In genomic region chr17:60082946-60083471, GRCh38 we compare ENCODE assay signal across 28 cellular contexts. TPM values are rescaled to one million over a fixed set of nuclear protein-coding genes. Genes with fewer than 3 reads are reported as not detected.
DNase-seq lines count a peak whose midpoint lies in the region; ATAC-seq, FAIRE-seq and TF ChIP-seq lines count a peak whose summit lies in the region.
"Had no signal": no experiment of that assay in that cellular context is flagged by ENCODE, and none has a peak within 500 bp of the region (broad histone marks: within the 10 kb centered on the region; RNA-seq: fewer than 3 reads in every experiment).

No MANE protein-coding gene starts in this region.

- no peaks in the 10 kb centered on the region for H3K36me3 Mint-ChIP-seq in Caco-2 (ENCODE audit: insufficient read depth, unreplicated experiment)

- H3K4me1 ChIP-seq in A549, result peaks cover 71% of the 10 kb centered on the region
- H3K4me1 ChIP-seq in IMR-90 (ENCODE audit: control insufficient read depth, insufficient read depth, low read length), result peaks cover 26% of the 10 kb centered on the region
- H3K4me1 ChIP-seq in mesenchymal stem cell (ENCODE audit: control insufficient read depth, insufficient read depth, low read depth, low read length), result peaks cover 6% of the 10 kb centered on the region
- peaks cover 10% of the 10 kb centered on the region for H3K4me1 ChIP-seq in Caco-2

- H4K5ac ChIP-seq in IMR-90 (ENCODE audit: low read depth, low read length), result peak overlapping the region; percentile 96

- ATAC-seq in A549 (no peak), IMR-90 (ENCODE audit: low read depth) (no peak)
- no peak for ATAC-seq in stimulated activated naive CD8-positive, alpha-beta T cell treated with anti-CD3 and anti-CD28 coated beads, Interleukin-15, amount 100 ng/mL, for 72 hours
- ATAC-seq: activated CD4-positive, CD25-positive, alpha-beta regulatory T cell treated with anti-CD3 and anti-CD28 coated beads, Interleukin-2, amount 50 U/mL, for 24 hours; gastrocnemius medialis; lower lobe of right lung; stimulated activated memory B cell treated with anti-CD40 and anti-IgM and Interleukin-4, amounts not matched to agents 10 μg/mL and 1 μg/mL and 100 μg/mL, for 72 hours had no signal

- H3K9me3 ChIP-seq in A549 (no peaks in the 10 kb centered on the region), IMR-90 (ENCODE audit: control insufficient read depth, insufficient read depth, low read length) (no peaks in the 10 kb centered on the region), mesenchymal stem cell (ENCODE audit: control insufficient read depth, low read length) (no peaks in the 10 kb centered on the region), Caco-2 (no peaks in the 10 kb centered on the region)
- H3K9me3 ChIP-seq: esophagus squamous epithelium, gastrocnemius medialis, HAP-1, lower lobe of right lung, ovary had no signal

- H2BK15ac ChIP-seq in IMR-90 (ENCODE audit: low read depth, low read length) (peak overlapping the region; percentile 100), mesenchymal stem cell (ENCODE audit: low read depth, poor library complexity, severe bottlenecking) (no peak overlapping the region)

- H2BK5ac ChIP-seq in IMR-90 (ENCODE audit: low read depth, low read length, poor library complexity, severe bottlenecking), result peak overlapping the region; percentile 98
- H2BK5ac ChIP-seq in mesenchymal stem cell (ENCODE audit: low read depth, low read length, poor library complexity, severe bottlenecking), result no peak overlapping the region

- no peak for TF ChIP-seq EP300 in A549 (IDR thresholded peaks at IDR 0.05)

- peak overlapping the region; percentile 84 for H3K56ac ChIP-seq in IMR-90 (ENCODE audit: extremely low read depth, insufficient read depth, low read length)

- no peak for TF ChIP-seq POLR2A in A549 (IDR thresholded peaks at IDR 0.05; ENCODE audit: low read length)
- no peak for TF ChIP-seq POLR2A in IMR-90 (IDR thresholded peaks at IDR 0.05; ENCODE audit: low read depth, low read length)

- H3K79me1 ChIP-seq in IMR-90 (ENCODE audit: low read depth in 1 of 2, low read length in 2 of 2), result peaks cover 37 to 79% of the 10 kb centered on the region in 2 experiments
- H3K79me1 ChIP-seq in mesenchymal stem cell (replicated peaks; ENCODE audit: low read length, poor library complexity, severe bottlenecking), result peaks cover 8% of the 10 kb centered on the region

- H3K27me3 Mint-ChIP-seq in Caco-2 (ENCODE audit: insufficient read depth, unreplicated experiment), result no peaks in the 10 kb centered on the region
- no peaks in the 10 kb centered on the region for H3K27me3 Mint-ChIP-seq in stimulated activated naive CD8-positive, alpha-beta T cell treated with anti-CD3 and anti-CD28 coated beads, Interleukin-15, amount 100 ng/mL, for 72 hours
- H3K27me3 Mint-ChIP-seq: B cell; central memory CD8-positive, alpha-beta T cell; dendritic cell treated with granulocyte-macrophage colony-stimulating factor and Interleukin-4, amounts not matched to agents 40 ng/mL and 50 ng/mL, for 4 days; stimulated activated memory B cell treated with anti-CD40 and anti-IgM and Interleukin-4, amounts not matched to agents 10 μg/mL and 1 μg/mL and 100 μg/mL, for 72 hours had no signal

- H3K4me3 Mint-ChIP-seq in Caco-2 (ENCODE audit: unreplicated experiment), result no peak overlapping the region
- H3K4me3 Mint-ChIP-seq in stimulated activated naive CD8-positive, alpha-beta T cell treated with anti-CD3 and anti-CD28 coated beads, Interleukin-15, amount 100 ng/mL, for 72 hours, result no peak overlapping the region
- H3K4me3 Mint-ChIP-seq: B cell; CD4-positive, alpha-beta memory T cell; central memory CD8-positive, alpha-beta T cell; dendritic cell treated with granulocyte-macrophage colony-stimulating factor and Interleukin-4, amounts not matched to agents 40 ng/mL and 50 ng/mL, for 4 days; stimulated activated memory B cell treated with anti-CD40 and anti-IgM and Interleukin-4, amounts not matched to agents 10 μg/mL and 1 μg/mL and 100 μg/mL, for 72 hours had no signal

- no peak overlapping the region for H3K27ac Mint-ChIP-seq in Caco-2 (ENCODE audit: unreplicated experiment)
- no peak overlapping the region for H3K27ac Mint-ChIP-seq in stimulated activated naive CD8-positive, alpha-beta T cell treated with anti-CD3 and anti-CD28 coated beads, Interleukin-15, amount 100 ng/mL, for 72 hours
- H3K27ac Mint-ChIP-seq: B cell; CD4-positive, alpha-beta memory T cell; nephron; stimulated activated memory B cell treated with anti-CD40 and anti-IgM and Interleukin-4, amounts not matched to agents 10 μg/mL and 1 μg/mL and 100 μg/mL, for 72 hours had no signal

- CTCF ChIA-PET in A549 (lab: Yijun Ruan, JAX) (no interaction called here), IMR-90 (lab: Yijun Ruan, JAX) (no interaction called here), Caco-2 (lab: Charles Lee) (no interaction called here)

- FAIRE-seq in A549 (lab: Jason Lieb, UNC), result no peak
- FAIRE-seq: A204.1 had no signal

- peak overlapping the region; percentile 99 for H3K4ac ChIP-seq in IMR-90 (ENCODE audit: low read depth, low read length)
- peak overlapping the region in 1 of 2 experiments; percentile 55 for H3K4ac ChIP-seq in mesenchymal stem cell (ENCODE audit: low read depth in 1 of 2, low read length in 2 of 2)

- peak overlapping the region; percentile 97 for H2AK9ac ChIP-seq in IMR-90 (replicated peaks; ENCODE audit: low read depth, low read length, poor library complexity)

- H2BK120ac ChIP-seq in IMR-90 (ENCODE audit: low read depth, low read length) (peak overlapping the region; percentile 99), mesenchymal stem cell (ENCODE audit: low read depth, low read length) (no peak overlapping the region)

- H4K8ac ChIP-seq in IMR-90 (ENCODE audit: low read depth in 2 of 2, low read length in 2 of 2) (peak overlapping the region; percentile 81 to 96), mesenchymal stem cell (ENCODE audit: low read length) (no peak overlapping the region)

- H2BK12ac ChIP-seq in mesenchymal stem cell (ENCODE audit: low read length in 2 of 2), result peak overlapping the region in 1 of 2 experiments; percentile 29

- H3K9me3 Mint-ChIP-seq in Caco-2 (ENCODE audit: unreplicated experiment), result no peaks in the 10 kb centered on the region
- H3K9me3 Mint-ChIP-seq in stimulated activated naive CD8-positive, alpha-beta T cell treated with anti-CD3 and anti-CD28 coated beads, Interleukin-15, amount 100 ng/mL, for 72 hours, result no peaks in the 10 kb centered on the region
- H3K9me3 Mint-ChIP-seq: CD4-positive, alpha-beta memory T cell; central memory CD8-positive, alpha-beta T cell; dendritic cell treated with granulocyte-macrophage colony-stimulating factor and Interleukin-4, amounts not matched to agents 40 ng/mL and 50 ng/mL, for 4 days; nephron; stimulated activated memory B cell treated with anti-CD40 and anti-IgM and Interleukin-4, amounts not matched to agents 10 μg/mL and 1 μg/mL and 100 μg/mL, for 72 hours had no signal

- H3K4me1 Mint-ChIP-seq in Caco-2 (ENCODE audit: low read depth, unreplicated experiment), result peaks cover 12% of the 10 kb centered on the region
- H3K4me1 Mint-ChIP-seq in stimulated activated naive CD8-positive, alpha-beta T cell treated with anti-CD3 and anti-CD28 coated beads, Interleukin-15, amount 100 ng/mL, for 72 hours, result peaks cover 11% of the 10 kb centered on the region

- peak overlapping the region; percentile 99 for H3K18ac ChIP-seq in IMR-90 (ENCODE audit: low read depth, low read length)
- H3K18ac ChIP-seq in mesenchymal stem cell (ENCODE audit: low read depth in 1 of 2, low read length in 2 of 2), result peak overlapping the region in 1 of 2 experiments; percentile 64

- TF ChIP-seq RAD21 in A549 (conservative IDR thresholded peaks at IDR 0.05 in 1 of 2, IDR thresholded peaks at IDR 0.05 in 1 of 2) (no peak), IMR-90 (IDR thresholded peaks at IDR 0.05; ENCODE audit: low read length) (no peak)

- H3K4me3 ChIP-seq in A549 (no peak overlapping the region), IMR-90 (ENCODE audit: insufficient read depth, low read depth, low read length) (no peak overlapping the region), brain microvascular endothelial cell (ENCODE audit: low read depth, low read length) (no peak overlapping the region), mesenchymal stem cell (ENCODE audit: insufficient read depth in 1 of 2, low read depth in 1 of 2, low read length in 2 of 2) (peak overlapping the region in 1 of 2 experiments; percentile 22), Caco-2 (ENCODE audit: low read depth, low read length) (no peak overlapping the region)
- H3K4me3 ChIP-seq: esophagus squamous epithelium, gastrocnemius medialis, HAP-1, lower lobe of right lung, ovary had no signal

- H3K4me2 ChIP-seq in A549 (peak overlapping the region; percentile 87), IMR-90 (ENCODE audit: low read depth, low read length) (peak overlapping the region; percentile 25; the same call in 1 of the 2 replicates), mesenchymal stem cell (ENCODE audit: low read length, poor library complexity, severe bottlenecking) (no peak overlapping the region)

- intact Hi-C loops in IMR-90 (cut with micrococcal nuclease) (no loop called here), Caco-2 (cut with micrococcal nuclease; ENCODE audit: unreplicated experiment) (no loop called here)

- H3K14ac ChIP-seq in IMR-90 (replicated peaks; ENCODE audit: low read depth, low read length), result peak overlapping the region; percentile 99
- no peak overlapping the region for H3K14ac ChIP-seq in mesenchymal stem cell (ENCODE audit: low read length in 2 of 2)

- dilution Hi-C loops in IMR-90 (cut with HindIII; ENCODE audit: low sequenced_read_pairs, unreplicated experiment), result no loop called here

- H3K27ac ChIP-seq in A549 (peak overlapping the region; percentile 90), IMR-90 (ENCODE audit: insufficient read depth, low read length) (peak overlapping the region; percentile 95), brain microvascular endothelial cell (peak overlapping the region; percentile 52), mesenchymal stem cell (ENCODE audit: low read length, poor library complexity, severe bottlenecking) (peak overlapping the region; percentile 85)
- H3K27ac ChIP-seq: esophagus squamous epithelium, gastrocnemius medialis, lower lobe of right lung, ovary had no signal

- no peaks in the 10 kb centered on the region for H3K36me3 ChIP-seq in IMR-90 (ENCODE audit: control insufficient read depth, insufficient read depth, low read length)
- H3K36me3 ChIP-seq in brain microvascular endothelial cell (replicated peaks), result no peaks in the 10 kb centered on the region
- peaks cover 0 to 9% of the 10 kb centered on the region in 2 experiments for H3K36me3 ChIP-seq in mesenchymal stem cell (ENCODE audit: control insufficient read depth in 1 of 2, insufficient read depth in 2 of 2, low read depth in 1 of 2, low read length in 2 of 2)
- no peaks in the 10 kb centered on the region for H3K36me3 ChIP-seq in Caco-2 (ENCODE audit: control insufficient read depth, insufficient read depth, low read length)
- H3K36me3 ChIP-seq: esophagus squamous epithelium, gastrocnemius medialis, HAP-1, lower lobe of right lung, ovary had no signal

- peak overlapping the region; percentile 94 for H4K91ac ChIP-seq in IMR-90 (ENCODE audit: insufficient read depth, low read depth, low read length)
- no peak overlapping the region for H4K91ac ChIP-seq in mesenchymal stem cell (ENCODE audit: low read length)

- H2AK5ac ChIP-seq in IMR-90 (ENCODE audit: low read depth, low read length), result peak overlapping the region; percentile 98
- H2AK5ac ChIP-seq in mesenchymal stem cell (ENCODE audit: low read length, severe bottlenecking), result peak overlapping the region; percentile 21

- POLR2A ChIA-PET in A549 (lab: Yijun Ruan, JAX) (no interaction called here), IMR-90 (lab: Charles Lee; ENCODE audit: unreplicated experiment) (no interaction called here), Caco-2 (lab: Charles Lee) (no interaction called here)

- WGBS in A549 (ENCODE audit: missing lambda C conversion rate), result 54% methylated on average over 7 of the region's 7 CpGs
- no CpG with 5 or more reads among the region's 7 CpGs for WGBS in IMR-90 (ENCODE audit: extremely low coverage in 2 of 2, insufficient read length in 1 of 2), 2 experiments
- 89% methylated on average over 6 of the region's 7 CpGs for WGBS in mesenchymal stem cell

- H3K9ac ChIP-seq in IMR-90 (ENCODE audit: low read depth, low read length) (no peak overlapping the region), mesenchymal stem cell (ENCODE audit: low read length) (peak overlapping the region; percentile 51)

- no peak for DNase-seq in A549 (ENCODE audit: low read depth in 1 of 2, low spot score in 1 of 2)
- no peak for DNase-seq in IMR-90
- DNase-seq in brain microvascular endothelial cell, result no peak
- no peak for DNase-seq in mesenchymal stem cell
- DNase-seq in Caco-2, result no peak
- DNase-seq in stimulated activated naive CD8-positive, alpha-beta T cell treated with anti-CD3 and anti-CD28 coated beads, Interleukin-15, amount 100 ng/mL, for 72 hours, result no peak
- DNase-seq in SK-N-DZ (ENCODE audit: low spot score), result no peak
- DNase-seq in 8988T, result no peak
- DNase-seq: activated CD4-positive, alpha-beta T cell treated with anti-CD3 and anti-CD28 coated beads, Interleukin-2, amount 50 U/mL, for 48 hours; activated T-cell treated with anti-CD3 and anti-CD28 coated beads, Interleukin-2, amount 50 U/mL, for 48 hours; CD4-positive, alpha-beta memory T cell; esophagus squamous epithelium; gastrocnemius medialis; lower lobe of right lung; NCI-H2107; NCI-H446 treated with DMSO at 0.1 percent for 48 hours; NCI-H82; ovary; substantia nigra; T-helper 2 cell had no signal

- BruUV-seq in IMR-90 (replicated peaks; lab: Mats Ljungman, UMichigan) (no TSS peak), Caco-2 (replicated peaks; lab: Mats Ljungman, UMichigan) (no TSS peak)

- H3K23ac ChIP-seq in IMR-90 (ENCODE audit: low read depth, low read length), result peak overlapping the region; percentile 95
- H3K23ac ChIP-seq in mesenchymal stem cell (ENCODE audit: low read length in 2 of 2), result no peak overlapping the region

- H2BK20ac ChIP-seq in IMR-90 (ENCODE audit: low read depth, low read length), result peak overlapping the region; percentile 100

- H3K27me3 ChIP-seq in IMR-90 (ENCODE audit: control insufficient read depth, insufficient read depth, low read length) (no peaks in the 10 kb centered on the region), brain microvascular endothelial cell (replicated peaks) (no peaks in the 10 kb centered on the region), mesenchymal stem cell (ENCODE audit: control insufficient read depth in 1 of 2, insufficient read depth in 1 of 2, low read length in 2 of 2) (no peaks in the 10 kb centered on the region), Caco-2 (replicated peaks; ENCODE audit: control insufficient read depth, insufficient read depth, low read length) (no peaks in the 10 kb centered on the region)
- H3K27me3 ChIP-seq: esophagus squamous epithelium, gastrocnemius medialis, ovary had no signal

- peaks cover 13% of the 10 kb centered on the region for H3K9me1 ChIP-seq in IMR-90 (ENCODE audit: insufficient read depth, low read length)

- H2AFZ ChIP-seq in IMR-90 (replicated peaks; ENCODE audit: low read length, poor library complexity) (no peak overlapping the region), mesenchymal stem cell (ENCODE audit: low read depth, low read length) (no peak overlapping the region)

- H4K20me1 ChIP-seq in IMR-90 (ENCODE audit: insufficient read depth, low read length), result peaks cover 4% of the 10 kb centered on the region; the same call in 1 of the 2 replicates

- TF ChIP-seq CTCF in A549 (IDR thresholded peaks at IDR 0.05), result no peak
- no peak for TF ChIP-seq CTCF in IMR-90 (conservative IDR thresholded peaks at IDR 0.05; ENCODE audit: low read depth, low read length)
- no peak for TF ChIP-seq CTCF in brain microvascular endothelial cell (IDR thresholded peaks at IDR 0.05; ENCODE audit: low read depth, low read length, missing control alignments)
- no peak for TF ChIP-seq CTCF in Caco-2 (IDR thresholded peaks at IDR 0.05; ENCODE audit: insufficient read depth in 1 of 2, low read depth in 1 of 2, low read length in 1 of 2, severe bottlenecking in 1 of 2, unreplicated experiment in 1 of 2)

- in situ Hi-C loops in IMR-90 (cut with MboI; ENCODE audit: low sequenced_read_pairs) (no loop called here), brain microvascular endothelial cell (cut with HindIII; ENCODE audit: low pct_ligation_motif_present, low sequenced_read_pairs) (no loop called here)

RNA-seq across cellular contexts. Expression of gene HEATR6, which starts 4.3 kb away (rescaled TPM):
- 44.0 and 47.6 TPM in 2 replicates for polyA plus RNA-seq in A549 (2011; rRNA removed)
- polyA plus RNA-seq in A549 (2012; cell fraction: cytosol; rRNA removed), result 18.3 and 20.0 TPM in 2 replicates
- polyA plus RNA-seq in A549 (2012; cell fraction: nucleus; rRNA removed), result 57.9 and 68.1 TPM in 2 replicates
- polyA plus RNA-seq in A549 (2017; fragmentation: RNase III; extraction: RNeasy Plus Mini Kit Qiagen cat#74134 plus additional on column Dnase treatment), result 20.7 to 22.9 TPM (median 21.1 TPM) in 3 replicates
- 64.2 and 69.9 TPM in 2 replicates for polyA minus RNA-seq in A549 (2011; rRNA and poly(A)+ RNA removed)
- total RNA-seq in IMR-90 (2012; rRNA removed), result 25.6 and 27.6 TPM in 2 replicates
- polyA plus RNA-seq in IMR-90 (2012; rRNA removed), result 16.7 and 20.2 TPM in 2 replicates
- polyA plus RNA-seq in IMR-90 (2012; cell fraction: cytosol; rRNA removed), result 6.2 and 14.9 TPM in 2 replicates
- polyA plus RNA-seq in IMR-90 (2012; cell fraction: nucleus; rRNA removed; ENCODE audit: low replicate concordance), result 38.1 and 58.8 TPM in 2 replicates
- 9.4 TPM for polyA plus RNA-seq in mesenchymal stem cell (2013, experiment 1 of 2)
- polyA plus RNA-seq in mesenchymal stem cell (2013, experiment 2 of 2), result 9.5 TPM
- 18.8 and 20.5 TPM in 2 replicates for total RNA-seq in Caco-2 (2022)
- polyA plus RNA-seq in SK-N-DZ (2014; cell fraction: cytosol; rRNA removed), result 17.9 and 18.8 TPM in 2 replicates
- 35.7 and 57.9 TPM in 2 replicates for polyA plus RNA-seq in SK-N-DZ (2014; cell fraction: nucleus; rRNA removed)
